ENCODE assay signal across 15 cellular contexts in genomic region chr4:146192060-146192459, GRCh38. TPM values are rescaled to one million over a fixed set of nuclear protein-coding genes. Genes with fewer than 3 reads are reported as not detected.
A peak's percentile ranks its signal among the peaks of the same experiment; 100 is the strongest.
DNase-seq lines count a peak whose midpoint lies in the region; FAIRE-seq and TF ChIP-seq lines count a peak whose summit lies in the region.
"Had no signal": no experiment of that assay in that cellular context is flagged by ENCODE, and none has a peak within 500 bp of the region (broad histone marks: within the 10 kb centered on the region; RNA-seq: fewer than 3 reads in every experiment).

No MANE protein-coding gene starts in this region.

- WGBS in tibial nerve, 2 donors = 46 to 52% methylated on average over 6 of the region's 6 CpGs

- H3K27ac ChIP-seq in kidney (ENCODE audit: low read depth in 2 of 2, low read length in 2 of 2) (no peak overlapping the region), tibial nerve (peak overlapping the region in 3 of 4 donors; percentile 37 to 75 (median 69))

- H3K36me3 ChIP-seq in adipocyte (ENCODE audit: control insufficient read depth, insufficient read depth, low read length, severe bottlenecking) (peaks cover 41% of the 10 kb centered on the region), kidney (ENCODE audit: control insufficient read depth in 1 of 2, insufficient read depth in 2 of 2, low read length in 2 of 2) (peaks cover 9 to 15% of the 10 kb centered on the region in 2 donors), tibial nerve (peaks cover 0 to 52% (median 4%) of the 10 kb centered on the region in 3 donors)

- TF ChIP-seq CTCF in kidney (IDR thresholded peaks at IDR 0.05; ENCODE audit: borderline replicate concordance, extremely low read depth, insufficient read depth) (peak; percentile 15), tibial nerve (IDR thresholded peaks at IDR 0.05) (peak in 2 of 5 experiments; percentile 13 to 20)

- H3K27me3 ChIP-seq in adipocyte (replicated peaks; ENCODE audit: control insufficient read depth, insufficient read depth, low read length) (no peaks in the 10 kb centered on the region), tibial nerve (no peaks in the 10 kb centered on the region)

- intact Hi-C loops in kidney (cut with DNase I) = no loop called here

- H3K9me3 ChIP-seq in adipocyte (ENCODE audit: control insufficient read depth, low read length) (no peaks in the 10 kb centered on the region), kidney (ENCODE audit: control insufficient read depth in 1 of 2, low read length in 2 of 2) (no peaks in the 10 kb centered on the region), tibial nerve (no peaks in the 10 kb centered on the region)

- no peak for FAIRE-seq in kidney (lab: Jason Lieb, UNC)
- FAIRE-seq: H54 had no signal

- no peak for TF ChIP-seq EP300 in tibial nerve (IDR thresholded peaks at IDR 0.05)

- peak overlapping the region; percentile 59 for H3K9ac ChIP-seq in adipocyte (ENCODE audit: low read length)
- H3K9ac ChIP-seq in kidney (ENCODE audit: low read length in 2 of 2) = no peak overlapping the region

- DNase-seq in HCEC 1CT (peak; percentile 2), adipocyte (ENCODE audit: low read depth) (no peak), kidney (no peak), tibial nerve (ENCODE audit: low spot score in 2 of 2) (peak in 1 of 2 donors; percentile 39), CD1c-positive myeloid dendritic cell (ENCODE audit: extremely low spot score) (no peak), COR-L47 (lab: John Stamatoyannopoulos, UW) (no peak), SIG-M5 (lab: John Stamatoyannopoulos, UW) (no peak)
- DNase-seq: activated CD4-positive, alpha-beta T cell treated with anti-CD3 and anti-CD28 coated beads for 36 hours; Calu3; NCI-H2029; retina; stimulated activated naive CD8-positive, alpha-beta T cell treated with anti-CD3 and anti-CD28 coated beads, Interleukin-15, amount 100 ng/mL, for 72 hours had no signal

- H3K4me3 ChIP-seq in adipocyte (ENCODE audit: low read length) (peak overlapping the region; percentile 19), kidney (ENCODE audit: low read length in 2 of 2) (no peak overlapping the region), tibial nerve (no peak overlapping the region)

- TF ChIP-seq POLR2A in tibial nerve (IDR thresholded peaks at IDR 0.05) = no peak

- H3K4me1 ChIP-seq in adipocyte (ENCODE audit: control insufficient read depth, insufficient read depth, low read length) (peaks cover 34% of the 10 kb centered on the region), kidney (ENCODE audit: control insufficient read depth in 1 of 2, insufficient read depth in 1 of 2, low read depth in 1 of 2, low read length in 2 of 2) (no peaks in the 10 kb centered on the region), tibial nerve (peaks cover 0 to 34% (median 0%) of the 10 kb centered on the region in 4 donors)

RNA-seq across cellular contexts. Expression of gene LSM6, which starts 16.5 kb away (rescaled TPM):
- total RNA-seq in kidney = 24.3 TPM
- polyA plus RNA-seq in kidney (ENCODE audit: insufficient read depth, low read depth, low replicate concordance) = 36.7 TPM
- 10 to 100 TPM; 25.8 to 35.0 (median 29.1) TPM for total RNA-seq in tibial nerve

RNA-seq across cellular contexts. Expression of gene REELD1, which starts 22.3 kb away (rescaled TPM):
- total RNA-seq in kidney (0.66 TPM), tibial nerve (1 to 10 TPM in 2 of 4 donors, under 1 TPM in 2; 0.20 to 2.4 (median 1.1) TPM)
- 0.58 TPM for polyA plus RNA-seq in kidney (ENCODE audit: insufficient read depth, low read depth, low replicate concordance)
- total RNA-seq: Calu3, myocyte had no signal
- polyA plus RNA-seq: IgD-negative memory B cell had no signal

Comparison
In these comparisons a context has a peak if more than half of its experiments do, and no peak if none do; other contexts are left out.
1. H3K27ac ChIP-seq: peak in tibial nerve (3 of 4); none in kidney (0 of 2).